ENCODE assay signal across 31 cellular contexts in genomic region chr11:102486584-102486983, GRCh38. TPM values are rescaled to one million over a fixed set of nuclear protein-coding genes. Genes with fewer than 3 reads are reported as not detected.
"Had no signal": no experiment of that assay in that cellular context is flagged by ENCODE, and none has a peak within 500 bp of the region (broad histone marks: within the 10 kb centered on the region; RNA-seq: fewer than 3 reads in every experiment).

No MANE protein-coding gene starts in this region.

- H3K27me3 Mint-ChIP-seq: stimulated activated naive B cell treated with anti-CD40 and anti-IgM and Interleukin-4, amounts not matched to agents 10 μg/mL and 1 μg/mL and 100 μg/mL, for 72 hours; stimulated activated naive CD8-positive, alpha-beta T cell treated with anti-CD3 and anti-CD28 coated beads, Interleukin-15, amount 100 ng/mL, for 72 hours; type B pancreatic cell had no signal

- H3K79me2 ChIP-seq: parathyroid adenoma had no signal

- H3K27ac ChIP-seq: left lung, lower lobe of right lung, neural progenitor cell, neutrophil, parathyroid adenoma, right atrium auricular region, skin epidermis, tibial nerve, uterus had no signal

- H3K9me3 ChIP-seq: left lung, lower lobe of right lung, neutrophil, right atrium auricular region, tibial nerve, uterus had no signal

- H3K4me1 ChIP-seq: left lung, lower lobe of right lung, neural progenitor cell, parathyroid adenoma, right atrium auricular region, tibial nerve, uterus had no signal

- H3K4me2 ChIP-seq: neural progenitor cell had no signal

- H3K27ac Mint-ChIP-seq: naive B cell; natural killer cell; nephron progenitor cell; neural progenitor cell; stimulated activated naive B cell treated with anti-CD40 and anti-IgM and Interleukin-4, amounts not matched to agents 10 μg/mL and 1 μg/mL and 100 μg/mL, for 72 hours; stimulated activated naive CD8-positive, alpha-beta T cell treated with anti-CD3 and anti-CD28 coated beads, Interleukin-15, amount 100 ng/mL, for 72 hours; type B pancreatic cell had no signal

- H3K4me3 ChIP-seq: left lung, lower lobe of right lung, neural progenitor cell, right atrium auricular region, skin epidermis, tibial nerve, uterus had no signal

- FAIRE-seq: keratinocyte had no signal

- H3K4me1 Mint-ChIP-seq: naive B cell, natural killer cell, nephron progenitor cell, neural progenitor cell had no signal

- H3K36me3 ChIP-seq: left lung, lower lobe of right lung, neural progenitor cell, neutrophil, right atrium auricular region, tibial nerve, uterus had no signal

- H3K9ac ChIP-seq: neural progenitor cell, parathyroid adenoma had no signal

- H3K36me3 Mint-ChIP-seq: naive B cell; natural killer cell; neural progenitor cell; stimulated activated naive B cell treated with anti-CD40 and anti-IgM and Interleukin-4, amounts not matched to agents 10 μg/mL and 1 μg/mL and 100 μg/mL, for 72 hours; type B pancreatic cell had no signal

- H3K4me3 Mint-ChIP-seq: naive B cell; natural killer cell; nephron progenitor cell; neural progenitor cell; stimulated activated naive B cell treated with anti-CD40 and anti-IgM and Interleukin-4, amounts not matched to agents 10 μg/mL and 1 μg/mL and 100 μg/mL, for 72 hours; stimulated activated naive CD8-positive, alpha-beta T cell treated with anti-CD3 and anti-CD28 coated beads, Interleukin-15, amount 100 ng/mL, for 72 hours; type B pancreatic cell had no signal

- H3K9me3 Mint-ChIP-seq: natural killer cell; nephron progenitor cell; neural progenitor cell; stimulated activated naive B cell treated with anti-CD40 and anti-IgM and Interleukin-4, amounts not matched to agents 10 μg/mL and 1 μg/mL and 100 μg/mL, for 72 hours; stimulated activated naive CD8-positive, alpha-beta T cell treated with anti-CD3 and anti-CD28 coated beads, Interleukin-15, amount 100 ng/mL, for 72 hours; type B pancreatic cell had no signal

- ATAC-seq: left cardiac atrium; lower lobe of right lung; natural killer cell; sciatic nerve; stimulated activated naive B cell treated with anti-CD40 and anti-IgM and Interleukin-4, amounts not matched to agents 10 μg/mL and 1 μg/mL and 100 μg/mL, for 72 hours; stimulated activated naive CD8-positive, alpha-beta T cell treated with anti-CD3 and anti-CD28 coated beads, Interleukin-15, amount 100 ng/mL, for 72 hours had no signal

- DNase-seq: hippocampal formation; kidney glomerular epithelial cell; left cardiac atrium; left lung; lower lobe of right lung; mammary epithelial cell; mesenchymal stem cell; naive B cell; natural killer cell; nephron progenitor cell; occipital lobe; stimulated activated CD4-positive, alpha-beta T cell treated with anti-CD3 and anti-CD28 coated beads, Interleukin-12 subunit alpha, Interleukin-12 subunit beta, amount 100 ng/mL, for 4 hours; stimulated activated CD4-positive, alpha-beta T cell treated with anti-CD3 and anti-CD28 coated beads, Interleukin-15, amount 100 ng/mL, for 24 hours; stimulated activated CD4-positive, alpha-beta T cell treated with anti-CD3 and anti-CD28 coated beads, Interleukin-2, amount 100 ng/mL, for 24 hours; stimulated activated CD4-positive, alpha-beta T cell treated with anti-CD3 and anti-CD28 coated beads, Interleukin-4, amount 100 ng/mL, for 1 hour; stimulated activated naive B cell treated with anti-CD40 and anti-IgM and Interleukin-4, amounts not matched to agents 10 μg/mL and 1 μg/mL and 100 μg/mL, for 72 hours; stimulated activated naive CD8-positive, alpha-beta T cell treated with anti-CD3 and anti-CD28 coated beads, Interleukin-15, amount 100 ng/mL, for 72 hours; substantia nigra; uterus had no signal

- H2AFZ ChIP-seq: neural progenitor cell, parathyroid adenoma had no signal

- H3K27me3 ChIP-seq: left lung, neural progenitor cell, neutrophil, right atrium auricular region, tibial nerve, uterus had no signal

RNA-seq across cellular contexts. Expression of gene MMP7, which starts 44.0 kb away (rescaled TPM):
- total RNA-seq: natural killer cell, osteocyte, posterior vena cava, pulmonary artery endothelial cell, right atrium auricular region, sciatic nerve, tibial nerve had no signal
